17 cellular contexts compared by ENCODE assay signal in the genomic region with DNA sequence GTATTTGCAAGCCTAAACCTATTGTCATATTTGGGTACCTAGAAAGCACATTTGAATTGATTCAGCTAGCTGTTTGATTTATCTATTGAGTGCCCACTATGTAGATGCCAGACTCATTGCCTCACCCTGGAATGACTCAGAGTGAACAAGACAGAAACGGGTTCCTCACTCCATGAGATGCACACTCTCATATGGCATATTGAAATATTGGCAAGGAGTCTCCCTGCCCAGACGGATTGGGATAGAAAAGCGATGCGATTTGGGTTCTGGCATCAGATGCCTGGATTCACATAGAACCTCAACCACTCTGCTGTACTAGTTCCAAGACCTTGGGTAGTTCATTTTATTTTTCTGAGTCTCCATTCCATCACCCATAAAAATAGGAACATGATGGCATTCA. TPM values are rescaled to one million over a fixed set of nuclear protein-coding genes. Genes with fewer than 3 reads are reported as not detected.
"Had no signal": no experiment of that assay in that cellular context is flagged by ENCODE, and none has a peak within 500 bp of the region (broad histone marks: within the 10 kb centered on the region; RNA-seq: fewer than 3 reads in every experiment).

No MANE protein-coding gene starts in this region.

- H3K9me3 Mint-ChIP-seq: activated naive CD4-positive, alpha-beta T cell treated with anti-CD3 and anti-CD28 coated beads, Interleukin-2, amount 50 U/mL, for 24 hours; naive thymus-derived CD8-positive, alpha-beta T cell had no signal

- ATAC-seq: gastrocnemius medialis; heart left ventricle; naive thymus-derived CD8-positive, alpha-beta T cell had no signal

- H3K27ac Mint-ChIP-seq: activated naive CD4-positive, alpha-beta T cell treated with anti-CD3 and anti-CD28 coated beads, Interleukin-2, amount 50 U/mL, for 24 hours; naive thymus-derived CD8-positive, alpha-beta T cell had no signal

- H3K4me3 Mint-ChIP-seq: activated naive CD4-positive, alpha-beta T cell treated with anti-CD3 and anti-CD28 coated beads, Interleukin-2, amount 50 U/mL, for 24 hours; naive thymus-derived CD8-positive, alpha-beta T cell had no signal

- H3K4me1 Mint-ChIP-seq: activated naive CD4-positive, alpha-beta T cell treated with anti-CD3 and anti-CD28 coated beads, Interleukin-2, amount 50 U/mL, for 24 hours; naive thymus-derived CD8-positive, alpha-beta T cell had no signal

- H3K27me3 Mint-ChIP-seq: activated naive CD4-positive, alpha-beta T cell treated with anti-CD3 and anti-CD28 coated beads, Interleukin-2, amount 50 U/mL, for 24 hours; naive thymus-derived CD8-positive, alpha-beta T cell had no signal

- H3K9me3 ChIP-seq: ascending aorta, gastrocnemius medialis, heart left ventricle, ovary, thyroid gland had no signal

- H3K4me3 ChIP-seq: ascending aorta, cardiac muscle cell, gastrocnemius medialis, heart left ventricle, ovary, thyroid gland had no signal

- H3K27ac ChIP-seq: ascending aorta, cardiac muscle cell, gastrocnemius medialis, heart left ventricle, ovary, thyroid gland had no signal

- H3K27me3 ChIP-seq: ascending aorta, cardiac muscle cell, gastrocnemius medialis, heart left ventricle, ovary, thyroid gland had no signal

- H3K36me3 ChIP-seq: ascending aorta, cardiac muscle cell, gastrocnemius medialis, heart left ventricle, ovary, thyroid gland had no signal

- H3K4me1 ChIP-seq: ascending aorta, gastrocnemius medialis, heart left ventricle had no signal

- DNase-seq: activated CD4-positive, alpha-beta T cell treated with anti-CD3 and anti-CD28 coated beads, Interleukin-2, amount 50 U/mL, for 4 hours; activated gamma-delta T cell; gastrocnemius medialis; heart left ventricle; mesendoderm; naive thymus-derived CD8-positive, alpha-beta T cell; ovary; stimulated activated CD4-positive, alpha-beta T cell treated with anti-CD3 and anti-CD28 coated beads, Interleukin-12 subunit alpha, Interleukin-12 subunit beta, amount 100 ng/mL, for 4 hours; stimulated activated CD4-positive, alpha-beta T cell treated with anti-CD3 and anti-CD28 coated beads, Interleukin-1b, Interleukin-23, amount 100 ng/mL, for 48 hours; stimulated activated CD8-positive, alpha-beta memory T cell treated with anti-CD3 and anti-CD28 coated beads, Interleukin-4, amount 100 ng/mL, for 48 hours; stimulated activated naive CD4-positive, alpha-beta T cell; thyroid gland had no signal

RNA-seq across cellular contexts. Expression of a gene that starts 22.5 kb away (rescaled TPM):
- total RNA-seq: dermis microvascular lymphatic vessel endothelial cell; T-helper 2 cell treated with Interferon-gamma antibody and Interleukin-4, amounts not matched to agents 100 ng/mL and 5 ng/mL, for 36 hours had no signal
